12 cellular contexts compared by ENCODE assay signal in the genomic region with DNA sequence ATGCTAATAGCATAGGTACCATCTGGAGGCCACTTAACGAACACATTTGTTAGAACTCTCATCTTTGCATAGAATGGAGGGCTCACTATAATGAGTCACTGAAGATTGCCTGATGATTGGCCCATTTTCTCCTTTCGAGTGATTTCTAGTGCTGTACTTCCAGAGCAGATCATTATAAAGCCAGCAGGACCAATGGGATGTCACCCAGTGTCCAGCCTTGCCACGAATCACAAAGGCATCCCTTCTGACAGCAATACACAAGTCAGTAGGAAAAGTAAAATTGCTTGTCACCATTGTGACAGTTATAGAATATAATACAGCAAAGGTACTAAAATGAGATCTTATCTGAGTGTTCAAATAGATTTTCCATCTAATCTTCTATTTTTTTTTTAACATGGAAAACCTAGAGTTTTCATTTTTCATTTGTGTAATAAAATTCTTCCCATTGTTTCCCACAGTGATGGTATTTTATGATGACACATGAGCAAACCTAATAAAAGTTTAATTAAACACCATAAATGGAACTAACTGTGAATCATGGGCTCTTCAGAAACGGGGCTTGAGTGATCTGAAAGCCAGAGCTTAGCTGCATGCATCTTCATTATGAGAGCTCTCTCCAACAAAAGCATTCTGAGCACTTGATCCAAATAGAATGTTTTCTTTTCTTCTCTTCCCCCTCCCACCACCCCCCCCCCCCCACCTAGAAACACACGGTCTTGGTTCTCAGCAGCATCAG.
DNase-seq lines count a peak whose midpoint lies in the region; ATAC-seq and TF ChIP-seq lines count a peak whose summit lies in the region.
"Had no signal": no experiment of that assay in that cellular context is flagged by ENCODE, and none has a peak within 500 bp of the region (broad histone marks: within the 10 kb centered on the region; RNA-seq: fewer than 3 reads in every experiment).

No MANE protein-coding gene starts in this region.

- ATAC-seq in HG02840 (IDR thresholded peaks at IDR 0.05; ENCODE audit: low FRiP score, unreplicated experiment) (no peak), HG03175 (IDR thresholded peaks at IDR 0.05; ENCODE audit: unreplicated experiment) (no peak)

- H3K9me2 ChIP-seq in neural cell (ENCODE audit: insufficient read depth, low read length): no peaks in the 10 kb centered on the region

- no peaks in the 10 kb centered on the region for H3K27me3 ChIP-seq in neural cell (ENCODE audit: insufficient read depth, low read depth, low read length)

- H3F3A ChIP-seq in neural cell (ENCODE audit: insufficient read depth, low read length, poor library complexity, severe bottlenecking): peaks cover 4% of the 10 kb centered on the region

- no peaks in the 10 kb centered on the region for H3K79me2 ChIP-seq in neural cell (replicated peaks; ENCODE audit: insufficient read depth, low read length)

- no peaks in the 10 kb centered on the region for H4K20me1 ChIP-seq in neural cell (ENCODE audit: insufficient read depth)

- H3K4me2 ChIP-seq in neural cell (ENCODE audit: low read length): peak overlapping the region; percentile 18

- DNase-seq in DMS79 (lab: John Stamatoyannopoulos, UW) (peak; percentile 81), NCI-H1694 (lab: John Stamatoyannopoulos, UW) (peak; percentile 61), NCI-H748 (lab: John Stamatoyannopoulos, UW; ENCODE audit: unreplicated experiment) (peak; percentile 96), T1000 (lab: John Stamatoyannopoulos, UW) (no peak), NAMALWA (ENCODE audit: low spot score) (no peak)
- DNase-seq: activated CD4-positive, alpha-beta T cell treated with anti-CD3 and anti-CD28 coated beads, Interleukin-2, amount 10 ng/mL, durations not matched to agents 7 days and 5 days; left ventricle myocardium superior; T-helper 2 cell had no signal

- peak overlapping the region; percentile 40 for H3K4me3 ChIP-seq in neural cell (ENCODE audit: low read length)

- TF ChIP-seq EP300 in neural cell (conservative IDR thresholded peaks at IDR 0.05; ENCODE audit: poor library complexity, severe bottlenecking): peak; percentile 72

- peak overlapping the region; percentile 78 for H3K27ac ChIP-seq in neural cell (ENCODE audit: low read length)
- H3K27ac ChIP-seq: C4-2B had no signal

- TF ChIP-seq RAD21 in neural cell (conservative IDR thresholded peaks at IDR 0.05): no peak

- no peaks in the 10 kb centered on the region for H3K9me3 ChIP-seq in neural cell (ENCODE audit: low read length)

- no peak overlapping the region for H2AFZ ChIP-seq in neural cell (ENCODE audit: low read depth, low read length)

- no peak for TF ChIP-seq CTCF in neural cell (IDR thresholded peaks at IDR 0.05; ENCODE audit: poor library complexity, severe bottlenecking)

- H3K36me3 ChIP-seq in neural cell (ENCODE audit: insufficient read depth, low read length): peaks cover 4% of the 10 kb centered on the region

- H3K9ac ChIP-seq in neural cell (ENCODE audit: low read length): peak overlapping the region; percentile 48

TF ChIP-seq in neural cell, 6 proteins besides CTCF, POLR2A, EP300 and RAD21:
- peak; percentile 56 for TF ChIP-seq POLR2AphosphoS5 (IDR thresholded peaks at IDR 0.05)
- no peak for TF ChIP-seq TAF1 (IDR thresholded peaks at IDR 0.05; ENCODE audit: low read depth)

Comparison
In these comparisons a context has a peak if more than half of its experiments do, and no peak if none do; other contexts are left out.
1. DNase-seq: peak in DMS79 (single experiment), NCI-H1694 (single experiment) and NCI-H748 (single experiment); none in T1000 (single experiment) and NAMALWA (single experiment).